18 cellular contexts compared by ENCODE assay signal in genomic region chr5:171938358-171938757, GRCh38.
"Had no signal": no experiment of that assay in that cellular context is flagged by ENCODE, and none has a peak within 500 bp of the region (broad histone marks: within the 10 kb centered on the region; RNA-seq: fewer than 3 reads in every experiment).

No MANE protein-coding gene starts in this region.

- H2AFZ ChIP-seq: neural progenitor cell had no signal

- H3K4me3 Mint-ChIP-seq: immature natural killer cell; nephron; neural progenitor cell; stimulated activated naive B cell treated with anti-CD40 and anti-IgM and Interleukin-4, amounts not matched to agents 10 μg/mL and 1 μg/mL and 100 μg/mL, for 72 hours had no signal

- H3K27me3 Mint-ChIP-seq: stimulated activated naive B cell treated with anti-CD40 and anti-IgM and Interleukin-4, amounts not matched to agents 10 μg/mL and 1 μg/mL and 100 μg/mL, for 72 hours had no signal

- H3K4me3 ChIP-seq: dorsolateral prefrontal cortex, neural progenitor cell, right lobe of liver, stomach, thyroid gland had no signal

- H3K27ac ChIP-seq: dorsolateral prefrontal cortex, neural progenitor cell, right lobe of liver, thyroid gland had no signal

- H3K27ac Mint-ChIP-seq: immature natural killer cell; nephron; neural progenitor cell; stimulated activated naive B cell treated with anti-CD40 and anti-IgM and Interleukin-4, amounts not matched to agents 10 μg/mL and 1 μg/mL and 100 μg/mL, for 72 hours had no signal

- H3K9me3 ChIP-seq: thyroid gland had no signal

- H3K9me3 Mint-ChIP-seq: immature natural killer cell had no signal

- H3K4me2 ChIP-seq: neural progenitor cell had no signal

- H3K4me1 ChIP-seq: neural progenitor cell had no signal

- H3K27me3 ChIP-seq: dorsolateral prefrontal cortex, neural progenitor cell, right lobe of liver, stomach, thyroid gland had no signal

- ATAC-seq: stimulated activated naive B cell treated with anti-CD40 and anti-IgM and Interleukin-4, amounts not matched to agents 10 μg/mL and 1 μg/mL and 100 μg/mL, for 72 hours had no signal

- H3K9ac ChIP-seq: neural progenitor cell had no signal

- DNase-seq: dorsolateral prefrontal cortex; effector CD4-positive, alpha-beta T cell; hypothalamus; immature natural killer cell; islet precursor cell; kidney glomerular epithelial cell; mammary epithelial cell; posterior cingulate gyrus; right lobe of liver; small intestine; stimulated activated CD4-positive, alpha-beta T cell treated with anti-CD3 and anti-CD28 coated beads, Interleukin-15, amount 100 ng/mL, for 24 hours; stimulated activated CD4-positive, alpha-beta T cell treated with anti-CD3 and anti-CD28 coated beads, Interleukin-2, amount 100 ng/mL, for 48 hours; stimulated activated naive B cell treated with anti-CD40 and anti-IgM and Interleukin-4, amounts not matched to agents 10 μg/mL and 1 μg/mL and 100 μg/mL, for 72 hours; stomach; thyroid gland; trophoblast cell had no signal
